ENCODE assay signal across 8 cellular contexts in genomic region chr3:112333386-112334334, GRCh38. TPM values are rescaled to one million over a fixed set of nuclear protein-coding genes. Genes with fewer than 3 reads are reported as not detected.
A peak's percentile ranks its signal among the peaks of the same experiment; 100 is the strongest.
DNase-seq lines count a peak whose midpoint lies in the region; ATAC-seq and TF ChIP-seq lines count a peak whose summit lies in the region.

No MANE protein-coding gene starts in this region.

- POLR2A ChIA-PET in WTC11 (lab: Charles Lee) = interaction anchor here (0.7 to 2.7 kb wide), 15 partner anchors 9 to 228 kb away, joined by 3 to 12 read pairs (median 5); partner anchors contain the start of genes ATG3, SLC35A5 and SLC9C1

- no peak for TF ChIP-seq CTCF in WTC11 (IDR thresholded peaks at IDR 0.05)
- TF ChIP-seq CTCF in mucosa of descending colon (IDR thresholded peaks at IDR 0.05) = no peak
- no peak for TF ChIP-seq CTCF in type B pancreatic cell (conservative IDR thresholded peaks at IDR 0.05)

- H3K9me3 ChIP-seq in esophagus (ENCODE audit: control insufficient read depth in 2 of 2, insufficient read depth in 1 of 2, low read depth in 1 of 2, low read length in 1 of 2) (no peaks in the 10 kb centered on the region), mucosa of descending colon (no peaks in the 10 kb centered on the region)

- H3K4me1 ChIP-seq in esophagus (ENCODE audit: control insufficient read depth in 2 of 2, insufficient read depth in 2 of 2, low read length in 1 of 2) (peaks cover 0 to 3% of the 10 kb centered on the region in 2 donors), mucosa of descending colon (ENCODE audit: low read depth) (no peaks in the 10 kb centered on the region)

- H3K27ac Mint-ChIP-seq in WTC11 = peak overlapping the region; percentile 96
- H3K27ac Mint-ChIP-seq in type B pancreatic cell = peak overlapping the region; percentile 73

- no peaks in the 10 kb centered on the region for H3K27me3 ChIP-seq in esophagus (ENCODE audit: control insufficient read depth in 1 of 2, insufficient read depth in 2 of 2, low read length in 2 of 2)

- CTCF ChIA-PET in WTC11 (lab: Charles Lee) = interaction anchor here (0.9 to 4.4 kb wide), 13 partner anchors 7 to 222 kb away, joined by 3 to 37 read pairs (median 4); partner anchors contain the start of gene SLC9C1

- DNase-seq in NCI-H2107 treated with DMSO at 0.1 percent for 48 hours (lab: John Stamatoyannopoulos, UW; ENCODE audit: unreplicated experiment) (peak; percentile 76), NCI-H2107 (lab: John Stamatoyannopoulos, UW) (no peak), WTC11 (ENCODE audit: low spot score) (peak; percentile 45), mucosa of descending colon (peak; percentile 34 to 59 (median 42)), type B pancreatic cell (ENCODE audit: extremely low spot score, unreplicated experiment) (peak; percentile 68), COLO668 (lab: John Stamatoyannopoulos, UW; ENCODE audit: unreplicated experiment) (no peak)

- peak overlapping the region; percentile 53 to 56 for H3K4me3 ChIP-seq in esophagus (ENCODE audit: low read depth in 1 of 2, low read length in 2 of 2)
- peak overlapping the region; percentile 29 for H3K4me3 ChIP-seq in mucosa of descending colon

- intact Hi-C loops in mucosa of descending colon (cut with DNase I, micrococcal nuclease) = no loop called here

- H3K36me3 ChIP-seq in esophagus (ENCODE audit: control insufficient read depth in 2 of 2, insufficient read depth in 2 of 2, low read length in 1 of 2) (no peaks in the 10 kb centered on the region), mucosa of descending colon (ENCODE audit: low read depth) (no peaks in the 10 kb centered on the region)

- WGBS in esophagus, 2 donors = 6 to 9% methylated on average over 22 of the region's 22 CpGs

- H3K36me3 Mint-ChIP-seq in WTC11 = peaks cover 20% of the 10 kb centered on the region
- H3K36me3 Mint-ChIP-seq in type B pancreatic cell = peaks cover 20% of the 10 kb centered on the region

- ATAC-seq in HG03159 (IDR thresholded peaks at IDR 0.05; ENCODE audit: unreplicated experiment) (peak; percentile 39), WTC11 (peak; percentile 84), mucosa of descending colon (peak; percentile 60)

- H3K27me3 Mint-ChIP-seq in WTC11 (ENCODE audit: low read depth) (no peaks in the 10 kb centered on the region), type B pancreatic cell (peaks cover 26% of the 10 kb centered on the region)

- peak overlapping the region; percentile 77 to 82 for H3K27ac ChIP-seq in esophagus (ENCODE audit: low read depth in 2 of 2, low read length in 1 of 2)

- H3K9me3 Mint-ChIP-seq in WTC11 (no peaks in the 10 kb centered on the region), type B pancreatic cell (no peaks in the 10 kb centered on the region)

- H3K4me1 Mint-ChIP-seq in WTC11 (peaks cover 47% of the 10 kb centered on the region), type B pancreatic cell (ENCODE audit: unreplicated experiment) (peaks cover 17% of the 10 kb centered on the region)

- H3K4me3 Mint-ChIP-seq in WTC11 (peak overlapping the region; percentile 88), type B pancreatic cell (peak overlapping the region; percentile 87)

TF ChIP-seq in WTC11, 78 proteins besides CTCF, POLR2A, EP300 and RAD21 (continues in another document):
- TF ChIP-seq TEAD1 (CRISPR knock-in tag; IDR thresholded peaks at IDR 0.05) (0 out of 2 replicates have a peak, but pooled peaks have one; percentile 15), KAT7 (CRISPR knock-in tag; IDR thresholded peaks at IDR 0.05; ENCODE audit: borderline replicate concordance) (no peak; the same call in 1 of the 2 replicates), ZNF396 (CRISPR knock-in tag; IDR thresholded peaks at IDR 0.05; ENCODE audit: borderline replicate concordance) (no peak), NFYB (CRISPR knock-in tag; conservative IDR thresholded peaks at IDR 0.05; ENCODE audit: low read depth) (no peak), FOXJ3 (CRISPR knock-in tag; IDR thresholded peaks at IDR 0.05; ENCODE audit: borderline replicate concordance) (no peak), CREB1 (CRISPR knock-in tag; IDR thresholded peaks at IDR 0.05) (no peak), E2F5 (CRISPR knock-in tag; IDR thresholded peaks at IDR 0.05) (0 out of 2 replicates have a peak, but pooled peaks have one; percentile 14), EMX1 (CRISPR knock-in tag; IDR thresholded peaks at IDR 0.05) (no peak), NR2C2 (CRISPR knock-in tag; IDR thresholded peaks at IDR 0.05) (no peak), TEAD4 (CRISPR knock-in tag; IDR thresholded peaks at IDR 0.05) (no peak)
- TF ChIP-seq, protein P1, sequence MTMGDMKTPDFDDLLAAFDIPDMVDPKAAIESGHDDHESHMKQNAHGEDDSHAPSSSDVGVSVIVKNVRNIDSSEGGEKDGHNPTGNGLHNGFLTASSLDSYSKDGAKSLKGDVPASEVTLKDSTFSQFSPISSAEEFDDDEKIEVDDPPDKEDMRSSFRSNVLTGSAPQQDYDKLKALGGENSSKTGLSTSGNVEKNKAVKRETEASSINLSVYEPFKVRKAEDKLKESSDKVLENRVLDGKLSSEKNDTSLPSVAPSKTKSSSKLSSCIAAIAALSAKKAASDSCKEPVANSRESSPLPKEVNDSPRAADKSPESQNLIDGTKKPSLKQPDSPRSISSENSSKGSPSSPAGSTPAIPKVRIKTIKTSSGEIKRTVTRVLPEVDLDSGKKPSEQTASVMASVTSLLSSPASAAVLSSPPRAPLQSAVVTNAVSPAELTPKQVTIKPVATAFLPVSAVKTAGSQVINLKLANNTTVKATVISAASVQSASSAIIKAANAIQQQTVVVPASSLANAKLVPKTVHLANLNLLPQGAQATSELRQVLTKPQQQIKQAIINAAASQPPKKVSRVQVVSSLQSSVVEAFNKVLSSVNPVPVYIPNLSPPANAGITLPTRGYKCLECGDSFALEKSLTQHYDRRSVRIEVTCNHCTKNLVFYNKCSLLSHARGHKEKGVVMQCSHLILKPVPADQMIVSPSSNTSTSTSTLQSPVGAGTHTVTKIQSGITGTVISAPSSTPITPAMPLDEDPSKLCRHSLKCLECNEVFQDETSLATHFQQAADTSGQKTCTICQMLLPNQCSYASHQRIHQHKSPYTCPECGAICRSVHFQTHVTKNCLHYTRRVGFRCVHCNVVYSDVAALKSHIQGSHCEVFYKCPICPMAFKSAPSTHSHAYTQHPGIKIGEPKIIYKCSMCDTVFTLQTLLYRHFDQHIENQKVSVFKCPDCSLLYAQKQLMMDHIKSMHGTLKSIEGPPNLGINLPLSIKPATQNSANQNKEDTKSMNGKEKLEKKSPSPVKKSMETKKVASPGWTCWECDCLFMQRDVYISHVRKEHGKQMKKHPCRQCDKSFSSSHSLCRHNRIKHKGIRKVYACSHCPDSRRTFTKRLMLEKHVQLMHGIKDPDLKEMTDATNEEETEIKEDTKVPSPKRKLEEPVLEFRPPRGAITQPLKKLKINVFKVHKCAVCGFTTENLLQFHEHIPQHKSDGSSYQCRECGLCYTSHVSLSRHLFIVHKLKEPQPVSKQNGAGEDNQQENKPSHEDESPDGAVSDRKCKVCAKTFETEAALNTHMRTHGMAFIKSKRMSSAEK (CRISPR knock-in tag; IDR thresholded peaks at IDR 0.05; ENCODE audit: borderline replicate concordance) = no peak
- TF ChIP-seq, protein P2, sequence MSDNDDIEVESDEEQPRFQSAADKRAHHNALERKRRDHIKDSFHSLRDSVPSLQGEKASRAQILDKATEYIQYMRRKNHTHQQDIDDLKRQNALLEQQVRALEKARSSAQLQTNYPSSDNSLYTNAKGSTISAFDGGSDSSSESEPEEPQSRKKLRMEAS (CRISPR knock-in tag; IDR thresholded peaks at IDR 0.05) = peak; percentile 35

RNA-seq across cellular contexts. Expression of gene CD200, which starts 0.7 kb away (rescaled TPM):
- 46.8 to 56.1 TPM (median 54.1 TPM) in 3 replicates for total RNA-seq in WTC11 (2021)
- 1 to 10 TPM in 1 of 2 donors, under 1 TPM in 1; 0.90 to 3.0 TPM for polyA plus RNA-seq in esophagus
- 1 to 10 TPM; 3.3 to 6.4 (median 3.9) TPM for total RNA-seq in mucosa of descending colon
- total RNA-seq in type B pancreatic cell (ENCODE audit: low replicate concordance) = 11.9 and 20.1 TPM in 2 replicates

RNA-seq across cellular contexts. Expression of gene SLC9C1, which starts 39.6 kb away (rescaled TPM):
- total RNA-seq in WTC11 (2021) (1.4 to 3.5 TPM (median 2.5 TPM) in 3 replicates), mucosa of descending colon (under 1 TPM; 0.34 to 0.96 (median 0.51) TPM), type B pancreatic cell (ENCODE audit: low replicate concordance) (0.48 and 0.99 TPM in 2 replicates)
- not detected for polyA plus RNA-seq in esophagus

Comparison
In these comparisons a context has a peak if more than half of its experiments do, and no peak if none do; other contexts are left out.
1. DNase-seq: peak in NCI-H2107 treated with DMSO at 0.1 percent for 48 hours (single experiment), WTC11 (single experiment), mucosa of descending colon (3 of 3) and type B pancreatic cell (single experiment); none in NCI-H2107 (single experiment) and COLO668 (single experiment).
2. Peak in every context shown above with its lines, with median percentiles within 50 percentile points of each other: ATAC-seq.